Comparison of ENCODE assay signal across 22 cellular contexts in genomic region chr14:101151226-101151929, GRCh38.
DNase-seq lines count a peak whose midpoint lies in the region; ATAC-seq and TF ChIP-seq lines count a peak whose summit lies in the region.
"Had no signal": no experiment of that assay in that cellular context is flagged by ENCODE, and none has a peak within 500 bp of the region (broad histone marks: within the 10 kb centered on the region; RNA-seq: fewer than 3 reads in every experiment).

No MANE protein-coding gene starts in this region.

- no peak overlapping the region for H4K91ac ChIP-seq in H9 (ENCODE audit: insufficient read length, low read depth, low read length)

- H3K79me2 ChIP-seq in H9 (ENCODE audit: insufficient read depth, low read length) = no peaks in the 10 kb centered on the region
- H3K79me2 ChIP-seq: hepatocyte had no signal

- no peak overlapping the region for H2BK12ac ChIP-seq in H9 (ENCODE audit: insufficient read length, low read depth, low read length)

- no CpG with 5 or more reads among the region's 28 CpGs for WGBS in H9 (ENCODE audit: extremely low coverage, insufficient read length, low lambda C conversion rate)

- peak overlapping the region; percentile 10 to 80 (median 69); a peak in 3 of 7 replicates for H3K27ac Mint-ChIP-seq in H9
- H3K27ac Mint-ChIP-seq in stimulated activated effector memory CD8-positive, alpha-beta T cell treated with anti-CD3 and anti-CD28 coated beads, Interleukin-12 subunit alpha, Interleukin-12 subunit beta, amount 100 ng/mL, for 72 hours = no peak overlapping the region
- no peak overlapping the region for H3K27ac Mint-ChIP-seq in activated CD8-positive, alpha-beta T cell treated with anti-CD3 and anti-CD28 coated beads for 36 hours
- H3K27ac Mint-ChIP-seq: activated CD4-positive, alpha-beta memory T cell treated with anti-CD3 and anti-CD28 coated beads for 36 hours; activated naive CD8-positive, alpha-beta T cell treated with anti-CD3 and anti-CD28 coated beads, Interleukin-2, amount 10 ng/mL, durations not matched to agents 7 days and 5 days; B cell had no signal

- H2BK120ac ChIP-seq in H9 (ENCODE audit: low read depth, low read length, poor library complexity, severe bottlenecking) = no peak overlapping the region

- H3K27me3 Mint-ChIP-seq in H9 (ENCODE audit: low read depth) = no peaks in the 10 kb centered on the region; the same call in 1 of the 2 replicates
- H3K27me3 Mint-ChIP-seq in activated CD8-positive, alpha-beta T cell treated with anti-CD3 and anti-CD28 coated beads for 36 hours = peaks cover 13% of the 10 kb centered on the region

- TF ChIP-seq CTCF in H9 (conservative IDR thresholded peaks at IDR 0.05) = no peak
- TF ChIP-seq CTCF in activated CD8-positive, alpha-beta T cell treated with anti-CD3 and anti-CD28 coated beads for 36 hours (IDR thresholded peaks at IDR 0.05) = no peak

- peaks cover 2% of the 10 kb centered on the region for H4K20me1 ChIP-seq in H9 (ENCODE audit: control insufficient read depth, insufficient read depth, insufficient read length)

- H3K36me3 Mint-ChIP-seq in H9 (ENCODE audit: insufficient read depth in 1 of 3, low read depth in 3 of 3) = peaks cover 0 to 9% (median 2%) of the 10 kb centered on the region in 3 experiments; a peak in 2 of 7 replicates
- no peaks in the 10 kb centered on the region for H3K36me3 Mint-ChIP-seq in stimulated activated effector memory CD8-positive, alpha-beta T cell treated with anti-CD3 and anti-CD28 coated beads, Interleukin-12 subunit alpha, Interleukin-12 subunit beta, amount 100 ng/mL, for 72 hours
- no peaks in the 10 kb centered on the region for H3K36me3 Mint-ChIP-seq in activated CD8-positive, alpha-beta T cell treated with anti-CD3 and anti-CD28 coated beads for 36 hours (ENCODE audit: low read depth)
- H3K36me3 Mint-ChIP-seq: activated naive CD8-positive, alpha-beta T cell treated with anti-CD3 and anti-CD28 coated beads, Interleukin-2, amount 10 ng/mL, durations not matched to agents 7 days and 5 days had no signal

- H3K36me3 ChIP-seq in adipocyte (ENCODE audit: control insufficient read depth, insufficient read depth, low read length, severe bottlenecking) = no peaks in the 10 kb centered on the region
- H3K36me3 ChIP-seq: sigmoid colon had no signal

- H2AK5ac ChIP-seq in H9 (ENCODE audit: insufficient read length, low read length) = no peak overlapping the region

- POLR2A ChIA-PET in activated CD8-positive, alpha-beta T cell treated with anti-CD3 and anti-CD28 coated beads for 36 hours (lab: Charles Lee) = no interaction called here

- H3K23me2 ChIP-seq in H9 (ENCODE audit: insufficient read length, low read depth, low read length, poor library complexity, severe bottlenecking) = no peaks in the 10 kb centered on the region

- no peak overlapping the region for H3K56ac ChIP-seq in H9 (ENCODE audit: insufficient read length, low read depth, low read length)

- H3K79me1 ChIP-seq in H9 (ENCODE audit: insufficient read depth, low read depth, low read length, poor library complexity, severe bottlenecking) = no peaks in the 10 kb centered on the region

- H2BK5ac ChIP-seq in H9 (ENCODE audit: insufficient read length, low read length) = no peak overlapping the region

- H3K9ac ChIP-seq in H9 (ENCODE audit: extremely low read depth, insufficient read length, low read length) (no peak overlapping the region), adipocyte (ENCODE audit: low read length) (no peak overlapping the region)

- H3K4me1 ChIP-seq in H9 (ENCODE audit: insufficient read depth, low read length) (no peaks in the 10 kb centered on the region), adipocyte (ENCODE audit: control insufficient read depth, insufficient read depth, low read length) (no peaks in the 10 kb centered on the region)
- H3K4me1 ChIP-seq: sigmoid colon had no signal

- no peak overlapping the region for H4K8ac ChIP-seq in H9 (replicated peaks; ENCODE audit: insufficient read length, low read depth, low read length)

- intact Hi-C loops in activated CD8-positive, alpha-beta T cell treated with anti-CD3 and anti-CD28 coated beads for 36 hours (cut with micrococcal nuclease) = no loop called here

- DNase-seq in H9 = peak; percentile 51
- DNase-seq in adipocyte (ENCODE audit: low read depth) = no peak
- peak; percentile 12 for DNase-seq in iPS DF 19.7 (ENCODE audit: low read depth, low spot score)
- no peak for DNase-seq in stimulated activated effector memory CD8-positive, alpha-beta T cell treated with anti-CD3 and anti-CD28 coated beads, Interleukin-12 subunit alpha, Interleukin-12 subunit beta, amount 100 ng/mL, for 72 hours (ENCODE audit: low spot score in 2 of 2)
- DNase-seq in activated CD8-positive, alpha-beta T cell treated with anti-CD3 and anti-CD28 coated beads for 36 hours = no peak
- DNase-seq in HPDE6-E6E7 (ENCODE audit: extremely low spot score) = no peak
- DNase-seq: activated CD4-positive, alpha-beta memory T cell treated with anti-CD3 and anti-CD28 coated beads for 36 hours; activated naive CD8-positive, alpha-beta T cell treated with anti-CD3 and anti-CD28 coated beads, Interleukin-2, amount 10 ng/mL, durations not matched to agents 7 days and 5 days; GDM1; Kasumi-1; NCI-H1436; NCI-H345; NK-92 treated with Interleukin-12 subunit alpha and Interleukin-12 subunit beta, amount 100 ng/mL, for 24 hours; occipital lobe; sigmoid colon; stimulated activated CD4-positive, alpha-beta T cell treated with anti-CD3 and anti-CD28 coated beads, Interleukin-2, amount 100 ng/mL, for 24 hours had no signal

- no peak overlapping the region; a peak in 1 of 5 replicates for H3K4me3 Mint-ChIP-seq in H9
- H3K4me3 Mint-ChIP-seq in stimulated activated effector memory CD8-positive, alpha-beta T cell treated with anti-CD3 and anti-CD28 coated beads, Interleukin-12 subunit alpha, Interleukin-12 subunit beta, amount 100 ng/mL, for 72 hours = no peak overlapping the region
- H3K4me3 Mint-ChIP-seq in activated CD8-positive, alpha-beta T cell treated with anti-CD3 and anti-CD28 coated beads for 36 hours = no peak overlapping the region
- H3K4me3 Mint-ChIP-seq: activated CD4-positive, alpha-beta memory T cell treated with anti-CD3 and anti-CD28 coated beads for 36 hours; activated naive CD8-positive, alpha-beta T cell treated with anti-CD3 and anti-CD28 coated beads, Interleukin-2, amount 10 ng/mL, durations not matched to agents 7 days and 5 days; B cell had no signal

- no peak overlapping the region for H3K23ac ChIP-seq in H9 (ENCODE audit: insufficient read length, low read depth, low read length)

- H2AFZ ChIP-seq in H9 (ENCODE audit: low read length) = no peak overlapping the region
- H2AFZ ChIP-seq: hepatocyte had no signal

- H3K18ac ChIP-seq in H9 (ENCODE audit: insufficient read length, low read depth, low read length) = no peak overlapping the region

- no peak overlapping the region for H3K27ac ChIP-seq in H9 (ENCODE audit: insufficient read length, low read depth, low read length)
- H3K27ac ChIP-seq: hepatocyte, sigmoid colon had no signal

- H2BK15ac ChIP-seq in H9 (ENCODE audit: low read depth, low read length) = no peak overlapping the region

- H3K14ac ChIP-seq in H9 (ENCODE audit: insufficient read depth, low read length) = no peak overlapping the region; the same call in 1 of the 2 replicates

- peak; percentile 21 for ATAC-seq in stimulated activated effector memory CD8-positive, alpha-beta T cell treated with anti-CD3 and anti-CD28 coated beads, Interleukin-12 subunit alpha, Interleukin-12 subunit beta, amount 100 ng/mL, for 72 hours
- no peak for ATAC-seq in activated CD8-positive, alpha-beta T cell treated with anti-CD3 and anti-CD28 coated beads for 36 hours
- ATAC-seq in GM19467 (IDR thresholded peaks at IDR 0.05; ENCODE audit: unreplicated experiment) = no peak
- ATAC-seq in GM21447 (IDR thresholded peaks at IDR 0.05; ENCODE audit: unreplicated experiment) = no peak
- ATAC-seq: GM12878, left lobe of liver had no signal

- H3T11ph ChIP-seq in H9 (ENCODE audit: low read length) = no peak overlapping the region

- H3K4ac ChIP-seq in H9 (ENCODE audit: low read depth, low read length) = no peak overlapping the region

- H3K9me3 Mint-ChIP-seq in H9 = peaks cover 1 to 8% of the 10 kb centered on the region in 2 experiments; a peak in 4 of 5 replicates
- H3K9me3 Mint-ChIP-seq in stimulated activated effector memory CD8-positive, alpha-beta T cell treated with anti-CD3 and anti-CD28 coated beads, Interleukin-12 subunit alpha, Interleukin-12 subunit beta, amount 100 ng/mL, for 72 hours = peaks cover 8% of the 10 kb centered on the region
- peaks cover 14% of the 10 kb centered on the region for H3K9me3 Mint-ChIP-seq in activated CD8-positive, alpha-beta T cell treated with anti-CD3 and anti-CD28 coated beads for 36 hours

- no peak overlapping the region for H4K5ac ChIP-seq in H9 (ENCODE audit: insufficient read length, low read depth, low read length)

- no peak overlapping the region for H3K4me2 ChIP-seq in H9 (ENCODE audit: insufficient read depth, insufficient read length, low read length)
- H3K4me2 ChIP-seq: hepatocyte had no signal

- CTCF ChIA-PET in activated CD8-positive, alpha-beta T cell treated with anti-CD3 and anti-CD28 coated beads for 36 hours (lab: Charles Lee) = no interaction called here

- H3K4me3 ChIP-seq in adipocyte (ENCODE audit: low read length) = peak overlapping the region; percentile 41
- H3K4me3 ChIP-seq: GM12878, hepatocyte, sigmoid colon had no signal

- H3K4me1 Mint-ChIP-seq in H9 = peaks cover 18 to 37% of the 10 kb centered on the region in 2 experiments
- no peaks in the 10 kb centered on the region for H3K4me1 Mint-ChIP-seq in stimulated activated effector memory CD8-positive, alpha-beta T cell treated with anti-CD3 and anti-CD28 coated beads, Interleukin-12 subunit alpha, Interleukin-12 subunit beta, amount 100 ng/mL, for 72 hours
- H3K4me1 Mint-ChIP-seq in activated CD8-positive, alpha-beta T cell treated with anti-CD3 and anti-CD28 coated beads for 36 hours (ENCODE audit: low read depth) = peaks cover 2% of the 10 kb centered on the region
- H3K4me1 Mint-ChIP-seq: activated naive CD8-positive, alpha-beta T cell treated with anti-CD3 and anti-CD28 coated beads, Interleukin-2, amount 10 ng/mL, durations not matched to agents 7 days and 5 days; B cell had no signal

- no peaks in the 10 kb centered on the region for H3K27me3 ChIP-seq in H9 (ENCODE audit: insufficient read depth, low read length)
- peaks cover 30% of the 10 kb centered on the region for H3K27me3 ChIP-seq in adipocyte (replicated peaks; ENCODE audit: control insufficient read depth, insufficient read depth, low read length)
- H3K27me3 ChIP-seq: hepatocyte had no signal

- H3K9me3 ChIP-seq in H9 (ENCODE audit: control insufficient read depth, low read depth, low read length) = no peaks in the 10 kb centered on the region
- H3K9me3 ChIP-seq in adipocyte (ENCODE audit: control insufficient read depth, low read length) = peaks cover 12% of the 10 kb centered on the region

- no peak overlapping the region for H2BK20ac ChIP-seq in H9 (ENCODE audit: low read depth, low read length, poor library complexity, severe bottlenecking)

Comparison
In these comparisons a context has a peak if more than half of its experiments do, and no peak if none do; other contexts are left out.
1. DNase-seq: peak in H9 (single experiment) and iPS DF 19.7 (single experiment); none in adipocyte (single experiment), stimulated activated effector memory CD8-positive, alpha-beta T cell treated with anti-CD3 and anti-CD28 coated beads, Interleukin-12 subunit alpha, Interleukin-12 subunit beta, amount 100 ng/mL, for 72 hours (0 of 2), activated CD8-positive, alpha-beta T cell treated with anti-CD3 and anti-CD28 coated beads for 36 hours (single experiment) and HPDE6-E6E7 (single experiment).
2. H3K27ac Mint-ChIP-seq: peak in H9 (3 of 3); none in stimulated activated effector memory CD8-positive, alpha-beta T cell treated with anti-CD3 and anti-CD28 coated beads, Interleukin-12 subunit alpha, Interleukin-12 subunit beta, amount 100 ng/mL, for 72 hours (single experiment) and activated CD8-positive, alpha-beta T cell treated with anti-CD3 and anti-CD28 coated beads for 36 hours (single experiment).